In genomic region chrX:17046478-17047097, GRCh38 we compare ENCODE assay signal across 1 cellular context.
TF ChIP-seq lines count a peak whose summit lies in the region.

No MANE protein-coding gene starts in this region.

TF ChIP-seq in H1, 55 proteins besides CTCF, POLR2A, EP300 and RAD21:
- no peak for TF ChIP-seq RXRA (IDR thresholded peaks at IDR 0.05; ENCODE audit: insufficient read depth, low read depth, low read length)
- no peak for TF ChIP-seq CBX5 (IDR thresholded peaks at IDR 0.05; ENCODE audit: low read depth, low read length)
- no peak for TF ChIP-seq EGR1 (IDR thresholded peaks at IDR 0.05; ENCODE audit: borderline replicate concordance, low read depth, low read length)
- no peak for TF ChIP-seq SIRT6 (IDR thresholded peaks at IDR 0.05; ENCODE audit: low read length)
- no peak for TF ChIP-seq CHD1 (IDR thresholded peaks at IDR 0.05; ENCODE audit: low read depth, low read length)
- TF ChIP-seq CEBPB (IDR thresholded peaks at IDR 0.05; ENCODE audit: low read depth, low read length), result no peak
- TF ChIP-seq SAP30 (IDR thresholded peaks at IDR 0.05; ENCODE audit: insufficient read depth, insufficient replicate concordance, low read length), result no peak
- no peak for TF ChIP-seq RBBP5 (IDR thresholded peaks at IDR 0.05; ENCODE audit: borderline replicate concordance, low read depth, low read length)
- TF ChIP-seq HDAC2 (IDR thresholded peaks at IDR 0.05; ENCODE audit: borderline replicate concordance in 1 of 2, low read depth in 2 of 2, low read length in 2 of 2), result no peak
- TF ChIP-seq SP4 (IDR thresholded peaks at IDR 0.05; ENCODE audit: low read length), result no peak
- no peak for TF ChIP-seq USF2 (IDR thresholded peaks at IDR 0.05; ENCODE audit: low read length)
- TF ChIP-seq EZH2 (IDR thresholded peaks at IDR 0.05; ENCODE audit: low read depth, low read length, severe bottlenecking), result no peak
- no peak for TF ChIP-seq BRCA1 (IDR thresholded peaks at IDR 0.05; ENCODE audit: low read depth, low read length)
- no peak for TF ChIP-seq CHD2 (IDR thresholded peaks at IDR 0.05; ENCODE audit: low read length)
- no peak for TF ChIP-seq SUZ12 (IDR thresholded peaks at IDR 0.05; ENCODE audit: low read length)
- TF ChIP-seq CREB1 (IDR thresholded peaks at IDR 0.05), result no peak
